In the genomic region with DNA sequence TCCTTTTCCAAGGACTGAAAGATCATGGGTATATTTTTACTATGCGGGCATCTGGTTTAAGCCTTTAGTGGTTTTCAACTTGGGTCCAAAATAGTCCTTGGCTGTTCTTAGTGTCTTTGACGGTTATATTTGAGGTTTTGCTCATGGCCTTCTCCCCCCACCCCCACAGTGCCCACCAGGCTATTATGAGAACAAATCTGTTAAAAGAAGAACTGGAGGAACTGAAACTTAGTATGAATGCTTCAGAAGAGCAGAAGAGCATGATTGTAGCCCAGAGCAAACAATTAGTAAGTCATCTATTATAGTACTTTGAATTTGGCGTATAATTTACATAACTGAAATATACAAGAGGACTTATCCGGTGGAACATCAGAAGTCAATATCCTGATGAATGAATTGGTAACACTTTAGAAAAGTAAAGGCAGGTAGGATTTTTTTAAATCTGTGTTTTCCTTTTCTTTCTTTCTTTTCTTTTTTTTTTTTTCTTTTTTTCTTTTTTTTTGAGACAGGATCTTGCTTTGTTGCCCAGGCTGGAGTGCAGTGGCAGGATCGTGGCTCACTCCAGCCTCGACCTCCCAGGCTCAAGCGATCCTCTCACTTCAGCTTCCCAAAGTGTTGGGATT, we compare ENCODE assay signal across 11 cellular contexts.
DNase-seq lines count a peak whose midpoint lies in the region; ATAC-seq lines count a peak whose summit lies in the region.
"Had no signal": no experiment of that assay in that cellular context is flagged by ENCODE, and none has a peak within 500 bp of the region (broad histone marks: within the 10 kb centered on the region; RNA-seq: fewer than 3 reads in every experiment).

No MANE protein-coding gene starts in this region.

- intact Hi-C loops in left ventricle myocardium superior (cut with micrococcal nuclease), result no loop called here

- no peak overlapping the region for H3K4me3 ChIP-seq in HAP-1
- H3K4me3 ChIP-seq: esophagus muscularis mucosa had no signal

- H3K36me3 ChIP-seq in HAP-1 (replicated peaks), result no peaks in the 10 kb centered on the region
- H3K36me3 ChIP-seq: esophagus muscularis mucosa had no signal

- no peaks in the 10 kb centered on the region for H3K9me3 ChIP-seq in HAP-1

- ATAC-seq in GM19035 (IDR thresholded peaks at IDR 0.05; ENCODE audit: unreplicated experiment), result peak; percentile 82
- peak; percentile 88 for ATAC-seq in HG02642 (IDR thresholded peaks at IDR 0.05; ENCODE audit: poor library complexity, unreplicated experiment)
- ATAC-seq in HG03520 (IDR thresholded peaks at IDR 0.05; ENCODE audit: unreplicated experiment), result peak; percentile 79
- ATAC-seq in left ventricle myocardium superior, result no peak
- ATAC-seq: left cardiac atrium had no signal

- H3K4me1 ChIP-seq in HAP-1, result peaks cover 16% of the 10 kb centered on the region
- H3K4me1 ChIP-seq: esophagus muscularis mucosa had no signal

- in situ Hi-C loops in HAP-1 (cut with MboI; ENCODE audit: low sequenced_read_pairs), result no loop called here

- no peaks in the 10 kb centered on the region for H3K27me3 ChIP-seq in HAP-1 (ENCODE audit: low read depth)

- peak; percentile 22 for DNase-seq in pons (ENCODE audit: low spot score)
- no peak for DNase-seq in HAP-1 (ENCODE audit: low spot score in 2 of 2)
- DNase-seq in left ventricle myocardium superior, result no peak
- DNase-seq in NCI-H524 treated with DMSO at 0.1 percent for 48 hours (lab: John Stamatoyannopoulos, UW), result no peak
- no peak for DNase-seq in NCI-H146 treated with DMSO at 0.1 percent for 48 hours (lab: John Stamatoyannopoulos, UW; ENCODE audit: unreplicated experiment)
- DNase-seq: activated CD4-positive, alpha-beta T cell treated with anti-CD3 and anti-CD28 coated beads, Interleukin-2, amount 10 ng/mL, durations not matched to agents 24 days and 14 days; left cardiac atrium had no signal
